ENCODE assay signal across 15 cellular contexts in the genomic region with DNA sequence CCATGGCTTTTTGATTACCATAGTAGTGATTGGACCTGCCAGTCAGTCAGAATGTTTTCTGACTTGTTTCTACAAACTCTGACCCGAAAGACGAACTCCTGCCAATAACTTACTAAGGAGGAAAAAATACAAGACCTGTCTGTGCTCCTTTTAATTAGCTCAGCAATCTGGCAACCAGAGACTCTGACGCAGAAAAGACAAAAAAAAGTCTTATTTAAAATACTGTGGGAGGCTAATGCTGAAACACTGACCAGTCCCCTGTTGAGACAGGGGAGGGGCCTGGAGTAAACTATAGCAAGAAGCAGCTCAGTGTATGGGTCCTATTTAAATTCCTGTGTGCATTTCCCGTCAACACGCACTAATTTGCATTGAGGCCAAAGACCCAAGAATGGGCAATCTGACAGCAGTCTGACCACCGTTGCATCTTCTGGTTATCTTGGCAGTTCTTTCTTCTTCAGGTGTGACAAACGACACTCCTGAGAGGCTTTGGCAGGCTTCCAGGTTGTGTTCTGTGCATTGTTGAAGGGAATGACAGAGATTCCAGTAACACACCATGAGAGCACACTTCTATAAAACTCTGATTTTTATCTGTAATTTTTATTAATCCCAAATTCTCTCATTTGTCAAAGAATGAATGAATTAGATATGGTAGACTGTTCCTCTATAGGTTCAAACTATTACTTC.
DNase-seq lines count a peak whose midpoint lies in the region.
"Had no signal": no experiment of that assay in that cellular context is flagged by ENCODE, and none has a peak within 500 bp of the region (broad histone marks: within the 10 kb centered on the region; RNA-seq: fewer than 3 reads in every experiment).

No MANE protein-coding gene starts in this region.

- DNase-seq in COLO668 (lab: John Stamatoyannopoulos, UW; ENCODE audit: unreplicated experiment) (peak; percentile 1), DMS79 treated with DMSO at 0.1 percent for 48 hours (lab: John Stamatoyannopoulos, UW) (peak; percentile 63), caudate nucleus (lab: John Stamatoyannopoulos, UW) (peak in 8 of 61 donors; percentile 1 to 43 (median 8)), middle frontal gyrus (ENCODE audit: extremely low spot score, low spot score) (peak; percentile 20), T1000 (lab: John Stamatoyannopoulos, UW) (no peak), OCI-M1 (lab: John Stamatoyannopoulos, UW) (no peak), GM19240 (ENCODE audit: insufficient read length, low spot score) (no peak)
- DNase-seq: BE2C; CD8-positive, alpha-beta T cell; DMS 273 treated with DMSO at 0.1 percent for 48 hours; EL; NCI-H1930; NCI-H345; SIG-M5 had no signal

- H3K27ac ChIP-seq in caudate nucleus (ENCODE audit: low read depth, low read length), result peak overlapping the region; percentile 20
- H3K27ac ChIP-seq: KMS-11 had no signal

Comparison
In these comparisons a context has a peak if more than half of its experiments do, and no peak if none do; other contexts are left out.
1. DNase-seq: peak in COLO668 (single experiment), DMS79 treated with DMSO at 0.1 percent for 48 hours (single experiment) and middle frontal gyrus (single experiment); none in T1000 (single experiment), OCI-M1 (single experiment) and GM19240 (single experiment).